In the genomic region with DNA sequence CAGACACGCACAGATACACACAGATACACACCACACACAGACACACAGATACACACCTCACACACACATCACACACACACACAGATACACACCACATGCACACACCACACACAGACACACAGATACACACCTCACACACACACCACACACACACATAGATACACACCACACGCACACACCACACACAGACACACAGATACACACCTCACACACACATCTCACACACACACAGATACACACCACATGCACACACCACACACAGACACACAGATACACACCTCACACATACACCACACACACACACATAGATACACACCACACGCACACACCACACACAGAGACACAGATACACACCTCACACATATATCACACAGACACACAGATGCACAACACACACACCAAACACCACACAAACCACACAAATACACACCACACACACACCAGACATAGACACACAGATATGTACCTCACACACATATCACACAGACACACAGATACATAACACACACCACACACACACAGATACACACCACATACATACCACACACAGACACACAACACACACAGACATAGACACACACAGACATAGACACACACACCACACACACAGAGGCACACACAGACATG, we compare ENCODE assay signal across 21 cellular contexts. TPM values are rescaled to one million over a fixed set of nuclear protein-coding genes. Genes with fewer than 3 reads are reported as not detected.
A peak's percentile ranks its signal among the peaks of the same experiment; 100 is the strongest.
DNase-seq lines count a peak whose midpoint lies in the region; FAIRE-seq and TF ChIP-seq lines count a peak whose summit lies in the region.
"Had no signal": no experiment of that assay in that cellular context is flagged by ENCODE, and none has a peak within 500 bp of the region (broad histone marks: within the 10 kb centered on the region; RNA-seq: fewer than 3 reads in every experiment).

No MANE protein-coding gene starts in this region.

- DNase-seq in GM12892 (ENCODE audit: insufficient read length) (no peak), HTR-8/SVneo (ENCODE audit: insufficient read length, low spot score) (no peak), HEK293T (ENCODE audit: extremely low spot score) (no peak), occipital lobe (lab: John Stamatoyannopoulos, UW) (no peak), AML-193 (lab: John Stamatoyannopoulos, UW) (no peak), SIG-M5 (lab: John Stamatoyannopoulos, UW) (no peak)
- DNase-seq: COR-L47, GDM1, NCI-H1105, NCI-H1694, NCI-H2081 treated with DMSO at 0.1 percent for 48 hours, NCI-H510A, NCI-H774, SHP77, T-cell had no signal

- peaks cover 28 to 38% of the 10 kb centered on the region in 2 experiments for H3K4me1 ChIP-seq in neutrophil (ENCODE audit: control insufficient read depth in 1 of 2, insufficient read depth in 1 of 2, low read depth in 1 of 2, low read length in 1 of 2)

- no peak for TF ChIP-seq POLR2A in GM12892 (IDR thresholded peaks at IDR 0.05; ENCODE audit: low read depth, low read length)

- FAIRE-seq in GM12892 (lab: Jason Lieb, UNC) (peak; percentile 97), HTR-8/SVneo (lab: Jason Lieb, UNC) (peak; percentile 100), colon (lab: Jason Lieb, UNC) (peak; percentile 81)

- no peak for TF ChIP-seq CTCF in neutrophil (IDR thresholded peaks at IDR 0.05)

- peak overlapping the region; percentile 77 for H3K27ac ChIP-seq in neutrophil
- H3K27ac ChIP-seq: C4-2B had no signal

- H3K36me3 ChIP-seq in neutrophil, result no peaks in the 10 kb centered on the region

- H3K4me3 ChIP-seq in neutrophil (ENCODE audit: low read depth in 1 of 2, low read length in 1 of 2), result peak overlapping the region; percentile 47 to 60

- H3K27me3 ChIP-seq in neutrophil, result no peaks in the 10 kb centered on the region

- CTCF ChIA-PET in HEK293T (lab: Yijun Ruan, JAX), result no interaction called here

- no peaks in the 10 kb centered on the region for H3K9me3 ChIP-seq in neutrophil
- H3K9me3 ChIP-seq: SK-N-SH had no signal

- POLR2A ChIA-PET in HEK293T (lab: Yijun Ruan, JAX), result no interaction called here

TF ChIP-seq in HEK293T, 16 proteins besides CTCF, POLR2A, EP300 and RAD21:
- TF ChIP-seq TARDBP (IDR thresholded peaks at IDR 0.05), result no peak
- TF ChIP-seq LEF1 (IDR thresholded peaks at IDR 0.05; ENCODE audit: borderline replicate concordance), result no peak
- TF ChIP-seq, protein P1, sequence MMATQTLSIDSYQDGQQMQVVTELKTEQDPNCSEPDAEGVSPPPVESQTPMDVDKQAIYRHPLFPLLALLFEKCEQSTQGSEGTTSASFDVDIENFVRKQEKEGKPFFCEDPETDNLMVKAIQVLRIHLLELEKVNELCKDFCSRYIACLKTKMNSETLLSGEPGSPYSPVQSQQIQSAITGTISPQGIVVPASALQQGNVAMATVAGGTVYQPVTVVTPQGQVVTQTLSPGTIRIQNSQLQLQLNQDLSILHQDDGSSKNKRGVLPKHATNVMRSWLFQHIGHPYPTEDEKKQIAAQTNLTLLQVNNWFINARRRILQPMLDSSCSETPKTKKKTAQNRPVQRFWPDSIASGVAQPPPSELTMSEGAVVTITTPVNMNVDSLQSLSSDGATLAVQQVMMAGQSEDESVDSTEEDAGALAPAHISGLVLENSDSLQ (IDR thresholded peaks at IDR 0.05), result no peak
- TF ChIP-seq BHLHE40 (IDR thresholded peaks at IDR 0.05; ENCODE audit: borderline replicate concordance), result no peak
- TF ChIP-seq L3MBTL2 (conservative IDR thresholded peaks at IDR 0.05), result no peak
- no peak for TF ChIP-seq CTBP1 (IDR thresholded peaks at IDR 0.05; ENCODE audit: borderline replicate concordance)
- no peak for TF ChIP-seq HDGF (IDR thresholded peaks at IDR 0.05; ENCODE audit: borderline replicate concordance)
- TF ChIP-seq FOXK2 (IDR thresholded peaks at IDR 0.05), result no peak
- no peak for TF ChIP-seq ARNT (IDR thresholded peaks at IDR 0.05)
- no peak for TF ChIP-seq SP1 (IDR thresholded peaks at IDR 0.05)
- TF ChIP-seq NFRKB (IDR thresholded peaks at IDR 0.05), result no peak
- no peak for TF ChIP-seq ELF4 (IDR thresholded peaks at IDR 0.05)
- TF ChIP-seq FOXA1 (IDR thresholded peaks at IDR 0.05), result no peak
- no peak for TF ChIP-seq ZNF384 (IDR thresholded peaks at IDR 0.05)
- no peak for TF ChIP-seq FOXM1 (IDR thresholded peaks at IDR 0.05; ENCODE audit: borderline replicate concordance)

RNA-seq across cellular contexts. Expression of a gene that starts 24.2 kb away (rescaled TPM):
- not detected for polyA plus RNA-seq in GM12892 (2012; ENCODE audit: missing spikeins)
- 2.5 TPM for total RNA-seq in occipital lobe
- total RNA-seq: Daoy, RPMI7951, T-cell had no signal

RNA-seq across cellular contexts. Expression of a gene that starts 52.5 kb away (rescaled TPM):
- not detected for polyA plus RNA-seq in GM12892 (2012; ENCODE audit: missing spikeins)
- 2.8 TPM for total RNA-seq in occipital lobe
- total RNA-seq: RPMI7951 had no signal

RNA-seq across cellular contexts. Expression of a gene that starts 55.7 kb away (rescaled TPM):
- not detected for polyA plus RNA-seq in GM12892 (2012; ENCODE audit: missing spikeins)
- 96.2 TPM for total RNA-seq in occipital lobe
